ENCODE assay signal across 14 cellular contexts in genomic region chr2:8500124-8501054, GRCh38.
DNase-seq lines count a peak whose midpoint lies in the region; ATAC-seq, FAIRE-seq and TF ChIP-seq lines count a peak whose summit lies in the region.
"Had no signal": no experiment of that assay in that cellular context is flagged by ENCODE, and none has a peak within 500 bp of the region (broad histone marks: within the 10 kb centered on the region; RNA-seq: fewer than 3 reads in every experiment).

No MANE protein-coding gene starts in this region.

- H3K4ac ChIP-seq in IMR-90 (ENCODE audit: low read depth, low read length) = no peak overlapping the region

- DNase-seq in A549 (ENCODE audit: low read depth in 1 of 2, low spot score in 1 of 2) = peak in 1 of 2 experiments; percentile 45
- peak; percentile 33 for DNase-seq in IMR-90
- DNase-seq in amniotic epithelial cell (ENCODE audit: low read depth) = peak; percentile 34
- no peak for DNase-seq in mucosa of descending colon
- no peak for DNase-seq in nucleus accumbens (lab: John Stamatoyannopoulos, UW)
- no peak for DNase-seq in AG20443 (ENCODE audit: low spot score)
- DNase-seq: activated B cell treated with CpG ODN at 0.5 μM for 24 hours, cortex of kidney, heart right ventricle, NCI-H1436 treated with DMSO at 0.1 percent for 48 hours had no signal

- POLR2A ChIA-PET in A549 (lab: Yijun Ruan, JAX) (no interaction called here), IMR-90 (lab: Charles Lee; ENCODE audit: unreplicated experiment) (no interaction called here)

- WGBS in A549 (ENCODE audit: missing lambda C conversion rate) = 52% methylated on average over 13 of the region's 13 CpGs
- 86% methylated on average over 1 of the region's 13 CpGs; no CpG with 5 or more reads in 1 of the 2 experiments for WGBS in IMR-90 (ENCODE audit: extremely low coverage in 2 of 2, insufficient read length in 1 of 2), 2 experiments

- H3K56ac ChIP-seq in IMR-90 (ENCODE audit: extremely low read depth, insufficient read depth, low read length) = no peak overlapping the region

- H3K79me1 ChIP-seq in IMR-90 (ENCODE audit: low read depth in 1 of 2, low read length in 2 of 2) = no peaks in the 10 kb centered on the region

- CTCF ChIA-PET in A549 (lab: Yijun Ruan, JAX) = no interaction called here
- CTCF ChIA-PET in IMR-90 (lab: Yijun Ruan, JAX) = no interaction called here

- no peaks in the 10 kb centered on the region for H3K9me1 ChIP-seq in IMR-90 (ENCODE audit: insufficient read depth, low read length)

- H2BK120ac ChIP-seq in IMR-90 (ENCODE audit: low read depth, low read length) = no peak overlapping the region

- ATAC-seq in A549 = peak; percentile 57 to 77
- ATAC-seq in IMR-90 (ENCODE audit: low read depth) = no peak
- peak; percentile 64 for ATAC-seq in mucosa of descending colon
- no peak for ATAC-seq in GM18520 (IDR thresholded peaks at IDR 0.05; ENCODE audit: unreplicated experiment)
- ATAC-seq in HG02798 (IDR thresholded peaks at IDR 0.05; ENCODE audit: poor library complexity, unreplicated experiment) = no peak
- ATAC-seq: activated T-helper 17 cell treated with anti-CD3 and anti-CD28 coated beads, Interleukin-2, amount 50 U/mL, for 72 hours; heart right ventricle had no signal

- no peak overlapping the region for H3K23ac ChIP-seq in IMR-90 (ENCODE audit: low read depth, low read length)

- H3K9me3 ChIP-seq in A549 (no peaks in the 10 kb centered on the region), IMR-90 (ENCODE audit: control insufficient read depth, insufficient read depth, low read length) (no peaks in the 10 kb centered on the region), mucosa of descending colon (no peaks in the 10 kb centered on the region)
- H3K9me3 ChIP-seq: heart right ventricle, SJSA1 had no signal

- no peaks in the 10 kb centered on the region for H3K36me3 ChIP-seq in IMR-90 (ENCODE audit: control insufficient read depth, insufficient read depth, low read length)
- H3K36me3 ChIP-seq in mucosa of descending colon (ENCODE audit: low read depth) = no peaks in the 10 kb centered on the region
- H3K36me3 ChIP-seq: heart right ventricle, SJSA1 had no signal

- H4K5ac ChIP-seq in IMR-90 (ENCODE audit: low read depth, low read length) = no peak overlapping the region

- no peak overlapping the region for H2AFZ ChIP-seq in IMR-90 (replicated peaks; ENCODE audit: low read length, poor library complexity)

- no peak for TF ChIP-seq RAD21 in A549 (conservative IDR thresholded peaks at IDR 0.05 in 1 of 2, IDR thresholded peaks at IDR 0.05 in 1 of 2)
- TF ChIP-seq RAD21 in IMR-90 (IDR thresholded peaks at IDR 0.05; ENCODE audit: low read length) = no peak

- TF ChIP-seq EP300 in A549 (IDR thresholded peaks at IDR 0.05) = no peak

- no peak for FAIRE-seq in A549 (lab: Jason Lieb, UNC)

- no peak overlapping the region for H4K8ac ChIP-seq in IMR-90 (ENCODE audit: low read depth in 2 of 2, low read length in 2 of 2)

- H3K18ac ChIP-seq in IMR-90 (ENCODE audit: low read depth, low read length) = no peak overlapping the region

- H3K4me3 ChIP-seq in A549 (no peak overlapping the region), IMR-90 (ENCODE audit: insufficient read depth, low read depth, low read length) (no peak overlapping the region), mucosa of descending colon (no peak overlapping the region)
- H3K4me3 ChIP-seq: heart right ventricle, SJSA1 had no signal

- H2AK9ac ChIP-seq in IMR-90 (replicated peaks; ENCODE audit: low read depth, low read length, poor library complexity) = no peak overlapping the region

- H2BK15ac ChIP-seq in IMR-90 (ENCODE audit: low read depth, low read length) = no peak overlapping the region

- BruUV-seq in IMR-90 (replicated peaks; lab: Mats Ljungman, UMichigan) = no TSS peak

- H3K14ac ChIP-seq in IMR-90 (replicated peaks; ENCODE audit: low read depth, low read length) = no peak overlapping the region

- dilution Hi-C loops in IMR-90 (cut with HindIII; ENCODE audit: low sequenced_read_pairs, unreplicated experiment) = no loop called here

- peak overlapping the region; percentile 2 to 34; a peak in 3 of 6 replicates for H3K27ac ChIP-seq in A549
- H3K27ac ChIP-seq in IMR-90 (ENCODE audit: insufficient read depth, low read length) = no peak overlapping the region
- H3K27ac ChIP-seq: heart right ventricle, SJSA1 had no signal

- in situ Hi-C loops in IMR-90 (cut with MboI; ENCODE audit: low sequenced_read_pairs) = no loop called here

- H2AK5ac ChIP-seq in IMR-90 (ENCODE audit: low read depth, low read length) = no peak overlapping the region

- no peaks in the 10 kb centered on the region for H4K20me1 ChIP-seq in IMR-90 (ENCODE audit: insufficient read depth, low read length)

- peaks cover 8% of the 10 kb centered on the region for H3K27me3 ChIP-seq in IMR-90 (ENCODE audit: control insufficient read depth, insufficient read depth, low read length)
- H3K27me3 ChIP-seq: heart right ventricle, SJSA1 had no signal

- no peak overlapping the region for H4K91ac ChIP-seq in IMR-90 (ENCODE audit: insufficient read depth, low read depth, low read length)

- H2BK5ac ChIP-seq in IMR-90 (ENCODE audit: low read depth, low read length, poor library complexity, severe bottlenecking) = no peak overlapping the region

- TF ChIP-seq CTCF in A549 (IDR thresholded peaks at IDR 0.05) (no peak), IMR-90 (conservative IDR thresholded peaks at IDR 0.05; ENCODE audit: low read depth, low read length) (no peak), mucosa of descending colon (IDR thresholded peaks at IDR 0.05) (no peak)

- TF ChIP-seq POLR2A in A549 (IDR thresholded peaks at IDR 0.05; ENCODE audit: low read length) (no peak), IMR-90 (IDR thresholded peaks at IDR 0.05; ENCODE audit: low read depth, low read length) (no peak)

- peak overlapping the region; percentile 40 for H3K4me2 ChIP-seq in A549
- no peak overlapping the region for H3K4me2 ChIP-seq in IMR-90 (ENCODE audit: low read depth, low read length)

- H3K4me1 ChIP-seq in A549 (peaks cover 29% of the 10 kb centered on the region), IMR-90 (ENCODE audit: control insufficient read depth, insufficient read depth, low read length) (no peaks in the 10 kb centered on the region), mucosa of descending colon (ENCODE audit: low read depth) (peaks cover 32% of the 10 kb centered on the region)
- H3K4me1 ChIP-seq: SJSA1 had no signal

- no peak overlapping the region for H2BK20ac ChIP-seq in IMR-90 (ENCODE audit: low read depth, low read length)

- no peak overlapping the region for H3K9ac ChIP-seq in IMR-90 (ENCODE audit: low read depth, low read length)

- intact Hi-C loops in IMR-90 (cut with micrococcal nuclease) = no loop called here
- intact Hi-C loops in mucosa of descending colon (cut with DNase I, micrococcal nuclease) = no loop called here

TF ChIP-seq in A549, 52 proteins besides CTCF, POLR2A, EP300 and RAD21:
- TF ChIP-seq, protein P1, sequence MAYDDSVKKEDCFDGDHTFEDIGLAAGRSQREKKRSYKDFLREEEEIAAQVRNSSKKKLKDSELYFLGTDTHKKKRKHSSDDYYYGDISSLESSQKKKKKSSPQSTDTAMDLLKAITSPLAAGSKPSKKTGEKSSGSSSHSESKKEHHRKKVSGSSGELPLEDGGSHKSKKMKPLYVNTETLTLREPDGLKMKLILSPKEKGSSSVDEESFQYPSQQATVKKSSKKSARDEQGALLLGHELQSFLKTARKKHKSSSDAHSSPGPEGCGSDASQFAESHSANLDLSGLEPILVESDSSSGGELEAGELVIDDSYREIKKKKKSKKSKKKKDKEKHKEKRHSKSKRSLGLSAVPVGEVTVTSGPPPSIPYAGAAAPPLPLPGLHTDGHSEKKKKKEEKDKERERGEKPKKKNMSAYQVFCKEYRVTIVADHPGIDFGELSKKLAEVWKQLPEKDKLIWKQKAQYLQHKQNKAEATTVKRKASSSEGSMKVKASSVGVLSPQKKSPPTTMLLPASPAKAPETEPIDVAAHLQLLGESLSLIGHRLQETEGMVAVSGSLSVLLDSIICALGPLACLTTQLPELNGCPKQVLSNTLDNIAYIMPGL (CRISPR knock-in tag; IDR thresholded peaks at IDR 0.05; ENCODE audit: borderline replicate concordance) = no peak
- TF ChIP-seq CEBPB (IDR thresholded peaks at IDR 0.05) (0 out of 4 replicates have a peak, but pooled peaks of 1 of the 2 experiments have one; percentile 36), KDM5A (IDR thresholded peaks at IDR 0.05) (no peak), GATA3 (IDR thresholded peaks at IDR 0.05; ENCODE audit: borderline replicate concordance) (0 out of 2 replicates have a peak, but pooled peaks have one; percentile 34), SMC3 (IDR thresholded peaks at IDR 0.05) (0 out of 3 replicates have a peak, but pooled peaks have one; percentile 12), FOSL2 (IDR thresholded peaks at IDR 0.05) (no peak), FOSL2 (CRISPR knock-in tag; IDR thresholded peaks at IDR 0.05) (peak; percentile 25; the same call in 1 of the 2 replicates), HDAC2 (IDR thresholded peaks at IDR 0.05) (no peak)

TF ChIP-seq in IMR-90, 13 proteins besides CTCF, POLR2A, EP300 and RAD21:
- TF ChIP-seq MAZ (IDR thresholded peaks at IDR 0.05; ENCODE audit: borderline replicate concordance, low read depth, low read length) = no peak
- TF ChIP-seq BHLHE40 (IDR thresholded peaks at IDR 0.05; ENCODE audit: low read depth, low read length) = no peak
- no peak for TF ChIP-seq CEBPB (IDR thresholded peaks at IDR 0.05; ENCODE audit: low read depth, low read length)
- no peak for TF ChIP-seq FOS (IDR thresholded peaks at IDR 0.05; ENCODE audit: low read depth, low read length)
- TF ChIP-seq NFE2L2 (IDR thresholded peaks at IDR 0.05; ENCODE audit: low read depth, low read length) = no peak
- no peak for TF ChIP-seq CHD1 (IDR thresholded peaks at IDR 0.05; ENCODE audit: low read depth, low read length)
- TF ChIP-seq USF2 (IDR thresholded peaks at IDR 0.05; ENCODE audit: low read depth, low read length) = no peak
- TF ChIP-seq MAFK (IDR thresholded peaks at IDR 0.05; ENCODE audit: low read depth, low read length) = no peak

Comparison
In these comparisons a context has a peak if more than half of its experiments do, and no peak if none do; other contexts are left out.
1. ATAC-seq: peak in A549 (2 of 2) and mucosa of descending colon (single experiment); none in IMR-90 (single experiment), GM18520 (single experiment) and HG02798 (single experiment).
2. DNase-seq: peak in IMR-90 (single experiment) and amniotic epithelial cell (single experiment); none in mucosa of descending colon (0 of 3), nucleus accumbens (0 of 56) and AG20443 (single experiment).